8 cellular contexts compared by ENCODE assay signal in the genomic region with DNA sequence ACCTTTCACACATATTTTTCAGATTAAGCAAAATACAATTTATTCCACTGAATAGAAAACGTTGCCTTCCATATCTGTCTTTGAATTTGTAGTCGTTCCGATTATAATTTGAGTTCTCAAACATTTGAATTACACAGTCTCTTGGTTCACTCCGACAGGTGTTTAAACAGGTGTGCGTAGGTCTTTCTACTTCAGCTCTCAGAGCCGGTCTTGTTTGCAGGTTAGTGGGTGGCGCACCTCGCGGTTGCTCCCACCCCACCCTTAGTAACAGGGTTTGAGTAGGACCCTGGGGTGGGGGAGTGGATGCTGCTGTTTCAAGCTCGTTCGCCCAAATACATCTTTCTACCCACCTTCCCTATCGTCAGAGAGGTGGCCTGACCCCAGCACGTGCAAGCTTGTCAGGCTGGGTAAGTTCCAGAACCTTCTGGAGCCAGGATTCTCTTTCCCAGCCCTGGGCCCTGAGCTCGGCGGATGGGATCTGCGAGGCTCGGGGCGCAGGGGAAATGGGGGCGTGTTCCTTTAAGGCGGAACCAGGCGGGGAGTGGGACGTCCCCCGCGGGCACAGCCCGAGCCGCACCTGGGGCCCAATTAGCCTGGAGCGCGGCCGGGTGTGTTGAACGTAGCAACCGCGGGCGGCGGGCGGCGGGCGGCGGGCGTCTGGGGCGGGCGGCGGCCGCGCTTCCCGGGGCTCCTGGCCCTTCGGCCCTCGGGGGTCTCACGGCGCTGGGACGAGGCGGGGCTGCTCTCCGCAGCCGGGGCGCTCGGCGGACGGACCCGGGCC. TPM values are rescaled to one million over a fixed set of nuclear protein-coding genes. Genes with fewer than 3 reads are reported as not detected.
DNase-seq lines count a peak whose midpoint lies in the region; ATAC-seq and TF ChIP-seq lines count a peak whose summit lies in the region.

FAM149A (plus strand) TSS at position 591 of the 781 bp plus-strand sequence.

- H3K4me3 Mint-ChIP-seq in neural crest cell = peak within 1 kb of the TSS; percentile 81

- peaks cover 13% of the 10 kb centered on the region for H3K4me1 Mint-ChIP-seq in neural crest cell

- TF ChIP-seq CTCF in fibroblast of the aortic adventitia (IDR thresholded peaks at IDR 0.05; ENCODE audit: insufficient read depth, low read length) = no peak
- TF ChIP-seq CTCF in neural crest cell (conservative IDR thresholded peaks at IDR 0.05) = no peak

- H3K27ac ChIP-seq in temporal lobe (ENCODE audit: low read depth, low read length) = no peak within 1 kb of the TSS

- peak; percentile 59 for ATAC-seq in GM21717 (IDR thresholded peaks at IDR 0.05; ENCODE audit: unreplicated experiment)
- ATAC-seq in GM18519 (IDR thresholded peaks at IDR 0.05; ENCODE audit: low FRiP score, unreplicated experiment) = no peak

- peak within 1 kb of the TSS; percentile 73 for H3K27ac Mint-ChIP-seq in neural crest cell (ENCODE audit: unreplicated experiment)

- DNase-seq in DMS53 treated with DMSO at 0.1 percent for 48 hours (lab: John Stamatoyannopoulos, UW; ENCODE audit: unreplicated experiment) = peak; percentile 32
- peak; percentile 18 for DNase-seq in NCI-H1092 treated with DMSO at 0.1 percent for 48 hours (lab: John Stamatoyannopoulos, UW)
- peak; percentile 36 for DNase-seq in activated T-cell treated with anti-CD3 and anti-CD28 coated beads for 24 hours (ENCODE audit: low read depth)
- no peak for DNase-seq in fibroblast of the aortic adventitia (ENCODE audit: low read depth)
- no peak for DNase-seq in neural crest cell (ENCODE audit: low read depth, low spot score)

- peaks cover 62% of the 10 kb centered on the region for H3K27me3 Mint-ChIP-seq in neural crest cell (ENCODE audit: low read depth)

- H3K9me3 Mint-ChIP-seq in neural crest cell = no peaks in the 10 kb centered on the region

- H3K36me3 Mint-ChIP-seq in neural crest cell (ENCODE audit: low read depth) = no peaks in the 10 kb centered on the region

- H3K4me3 ChIP-seq in fibroblast of the aortic adventitia (ENCODE audit: low read depth, low read length) = peak within 1 kb of the TSS; percentile 28

RNA-seq across cellular contexts. Expression of gene FAM149A, which starts in this region (rescaled TPM):
- total RNA-seq in fibroblast of the aortic adventitia (ENCODE audit: low replicate concordance) (10.8 and 15.6 TPM in 2 replicates), neural crest cell (4.5 and 5.6 TPM in 2 replicates), temporal lobe (30.5 TPM)

Comparison
In these comparisons a context has a peak if more than half of its experiments do, and no peak if none do; other contexts are left out.
1. DNase-seq: peak in DMS53 treated with DMSO at 0.1 percent for 48 hours (single experiment), NCI-H1092 treated with DMSO at 0.1 percent for 48 hours (single experiment) and activated T-cell treated with anti-CD3 and anti-CD28 coated beads for 24 hours (single experiment); none in fibroblast of the aortic adventitia (single experiment) and neural crest cell (single experiment).